Comparison of ENCODE assay signal across 16 cellular contexts in genomic region chr16:89174877-89175276, GRCh38. TPM values are rescaled to one million over a fixed set of nuclear protein-coding genes. Genes with fewer than 3 reads are reported as not detected.
"Had no signal": no experiment of that assay in that cellular context is flagged by ENCODE, and none has a peak within 500 bp of the region (broad histone marks: within the 10 kb centered on the region; RNA-seq: fewer than 3 reads in every experiment).

No MANE protein-coding gene starts in this region.

- H3K27ac ChIP-seq: epithelial cell of prostate, hepatocyte, neutrophil had no signal

- H2AFZ ChIP-seq: hepatocyte had no signal

- H3K79me2 ChIP-seq: hepatocyte had no signal

- DNase-seq: activated CD4-positive, alpha-beta memory T cell treated with anti-CD3 and anti-CD28 coated beads, Interleukin-2, amount 10 ng/mL, durations not matched to agents 7 days and 5 days; activated CD4-positive, alpha-beta T cell treated with anti-CD3 and anti-CD28 coated beads for 4 hours; activated effector memory CD4-positive, alpha-beta T cell treated with Interleukin-2 at 50 U/mL for 16 hours; activated naive CD4-positive, alpha-beta T cell treated with anti-CD3 and anti-CD28 coated beads, Interleukin-2, amount 50 U/mL, for 16 hours; activated T-cell treated with anti-CD3 and anti-CD28 coated beads, Interleukin-2, amount 50 U/mL, for 4 hours; islet precursor cell; naive thymus-derived CD8-positive, alpha-beta T cell; stimulated activated CD4-positive, alpha-beta T cell treated with anti-CD3 and anti-CD28 coated beads, Interleukin-12 subunit alpha, Interleukin-12 subunit beta, amount 100 ng/mL, for 4 hours; stimulated activated CD4-positive, alpha-beta T cell treated with anti-CD3 and anti-CD28 coated beads, Interleukin-2, amount 100 ng/mL, for 24 hours had no signal

- H3K4me2 ChIP-seq: hepatocyte had no signal

- H3K9me3 ChIP-seq: neutrophil had no signal

- H3K36me3 Mint-ChIP-seq: naive thymus-derived CD8-positive, alpha-beta T cell; stimulated activated effector memory CD8-positive, alpha-beta T cell treated with anti-CD3 and anti-CD28 coated beads, Interleukin-12 subunit alpha, Interleukin-12 subunit beta, amount 100 ng/mL, for 72 hours had no signal

- H3K36me3 ChIP-seq: neutrophil had no signal

- H3K27ac Mint-ChIP-seq: activated CD4-positive, alpha-beta memory T cell treated with anti-CD3 and anti-CD28 coated beads, Interleukin-2, amount 10 ng/mL, durations not matched to agents 7 days and 5 days; naive thymus-derived CD8-positive, alpha-beta T cell; stimulated activated effector memory CD8-positive, alpha-beta T cell treated with anti-CD3 and anti-CD28 coated beads, Interleukin-12 subunit alpha, Interleukin-12 subunit beta, amount 100 ng/mL, for 72 hours; T-helper 1 cell treated with Interleukin-12 subunit alpha and Interleukin-12 subunit beta and Interleukin-4 antibody, amounts not matched to agents 30 μg/mL and 1 μg/mL, for 36 hours had no signal

- H3K27me3 ChIP-seq: hepatocyte had no signal

- H3K27me3 Mint-ChIP-seq: naive thymus-derived CD8-positive, alpha-beta T cell had no signal

- H3K4me3 ChIP-seq: hepatocyte had no signal

- H3K9me3 Mint-ChIP-seq: activated CD4-positive, alpha-beta memory T cell treated with anti-CD3 and anti-CD28 coated beads, Interleukin-2, amount 10 ng/mL, durations not matched to agents 7 days and 5 days; activated T-cell treated with anti-CD3 and anti-CD28 coated beads, Interleukin-2, amount 50 U/mL, for 4 hours; naive thymus-derived CD8-positive, alpha-beta T cell; stimulated activated effector memory CD8-positive, alpha-beta T cell treated with anti-CD3 and anti-CD28 coated beads, Interleukin-12 subunit alpha, Interleukin-12 subunit beta, amount 100 ng/mL, for 72 hours; T-helper 1 cell treated with Interleukin-12 subunit alpha and Interleukin-12 subunit beta and Interleukin-4 antibody, amounts not matched to agents 30 μg/mL and 1 μg/mL, for 36 hours had no signal

- H3K4me3 Mint-ChIP-seq: activated CD4-positive, alpha-beta memory T cell treated with anti-CD3 and anti-CD28 coated beads, Interleukin-2, amount 10 ng/mL, durations not matched to agents 7 days and 5 days; activated T-cell treated with anti-CD3 and anti-CD28 coated beads, Interleukin-2, amount 50 U/mL, for 4 hours; naive thymus-derived CD8-positive, alpha-beta T cell; stimulated activated effector memory CD8-positive, alpha-beta T cell treated with anti-CD3 and anti-CD28 coated beads, Interleukin-12 subunit alpha, Interleukin-12 subunit beta, amount 100 ng/mL, for 72 hours; T-helper 1 cell treated with Interleukin-12 subunit alpha and Interleukin-12 subunit beta and Interleukin-4 antibody, amounts not matched to agents 30 μg/mL and 1 μg/mL, for 36 hours had no signal

RNA-seq across cellular contexts. Expression of gene CDH15, which starts 3.3 kb away (rescaled TPM):
- total RNA-seq: activated CD4-positive, alpha-beta memory T cell treated with anti-CD3 and anti-CD28 coated beads, Interleukin-2, amount 10 ng/mL, durations not matched to agents 7 days and 5 days; activated T-cell treated with anti-CD3 and anti-CD28 coated beads, Interleukin-2, amount 50 U/mL, for 4 hours; mononuclear cell; naive thymus-derived CD8-positive, alpha-beta T cell had no signal
- polyA plus RNA-seq: naive thymus-derived CD8-positive, alpha-beta T cell had no signal

RNA-seq across cellular contexts. Expression of gene SLC22A31, which starts 25.5 kb away (rescaled TPM):
- total RNA-seq: lung microvascular endothelial cell; mononuclear cell; naive thymus-derived CD8-positive, alpha-beta T cell had no signal
- polyA plus RNA-seq: naive thymus-derived CD8-positive, alpha-beta T cell had no signal
